ENCODE assay signal across 10 cellular contexts in genomic region chr2:239441261-239441701, GRCh38. TPM values are rescaled to one million over a fixed set of nuclear protein-coding genes. Genes with fewer than 3 reads are reported as not detected.
A peak's percentile ranks its signal among the peaks of the same experiment; 100 is the strongest.
DNase-seq lines count a peak whose midpoint lies in the region; ATAC-seq, FAIRE-seq and TF ChIP-seq lines count a peak whose summit lies in the region.
"Had no signal": no experiment of that assay in that cellular context is flagged by ENCODE, and none has a peak within 500 bp of the region (broad histone marks: within the 10 kb centered on the region; RNA-seq: fewer than 3 reads in every experiment).

No MANE protein-coding gene starts in this region.

- TF ChIP-seq CTCF in CD4-positive, alpha-beta T cell (IDR thresholded peaks at IDR 0.05) = no peak
- TF ChIP-seq CTCF in coronary artery (IDR thresholded peaks at IDR 0.05) (no peak), nephron progenitor cell (IDR thresholded peaks at IDR 0.05) (no peak)

- intact Hi-C loops in CD4-positive, alpha-beta T cell (cut with DNase I, micrococcal nuclease) = no loop called here

- no peaks in the 10 kb centered on the region for H3K9me3 ChIP-seq in CD4-positive, alpha-beta T cell (ENCODE audit: control insufficient read depth, low read length)
- H3K9me3 ChIP-seq in small intestine (ENCODE audit: control insufficient read depth, low read depth) = no peaks in the 10 kb centered on the region
- H3K9me3 ChIP-seq: breast epithelium had no signal

- peaks cover 19% of the 10 kb centered on the region for H3K4me1 Mint-ChIP-seq in CD4-positive, alpha-beta T cell (ENCODE audit: low read depth)
- H3K4me1 Mint-ChIP-seq in nephron progenitor cell = peaks cover 34% of the 10 kb centered on the region

- CTCF ChIA-PET in CD4-positive, alpha-beta T cell (lab: Charles Lee) = no interaction called here

- H3K4me1 ChIP-seq in small intestine (ENCODE audit: control insufficient read depth in 2 of 2, insufficient read depth in 1 of 2, low read depth in 1 of 2, low read length in 1 of 2) = no peaks in the 10 kb centered on the region

- H3K36me3 ChIP-seq in small intestine (ENCODE audit: control insufficient read depth in 2 of 2, insufficient read depth in 2 of 2, low read length in 2 of 2) = no peaks in the 10 kb centered on the region
- H3K36me3 ChIP-seq: breast epithelium had no signal

- peaks cover 43% of the 10 kb centered on the region for H3K27me3 Mint-ChIP-seq in CD4-positive, alpha-beta T cell
- peaks cover 20% of the 10 kb centered on the region for H3K27me3 Mint-ChIP-seq in nephron progenitor cell (ENCODE audit: low read depth, poor library complexity)

- POLR2A ChIA-PET in CD4-positive, alpha-beta T cell (lab: Charles Lee) = interaction anchor here (0.8 kb wide), 1 partner anchor 40 kb away, joined by 3 read pairs; the partner anchor contains the start of gene HDAC4

- no peak for FAIRE-seq in small intestine (lab: Jason Lieb, UNC)

- WGBS in small intestine, 3 donors = 29 to 63% (median 56%) methylated on average over 17 of the region's 17 CpGs

- H3K36me3 Mint-ChIP-seq in CD4-positive, alpha-beta T cell (ENCODE audit: low read depth) = no peaks in the 10 kb centered on the region
- no peaks in the 10 kb centered on the region for H3K36me3 Mint-ChIP-seq in nephron progenitor cell (ENCODE audit: low read depth)

- ATAC-seq in CD4-positive, alpha-beta T cell (ENCODE audit: poor library complexity) = peak; percentile 54
- ATAC-seq in GM19324 (IDR thresholded peaks at IDR 0.05; ENCODE audit: low FRiP score, unreplicated experiment) = no peak

- peaks cover 15% of the 10 kb centered on the region for H3K27me3 ChIP-seq in CD4-positive, alpha-beta T cell (ENCODE audit: control insufficient read depth, insufficient read depth, low read length)
- H3K27me3 ChIP-seq in small intestine (ENCODE audit: control insufficient read depth in 2 of 2, insufficient read depth in 2 of 2, low read length in 2 of 2) = peaks cover 0 to 9% of the 10 kb centered on the region in 2 donors

- H3K4me3 Mint-ChIP-seq in CD4-positive, alpha-beta T cell = peak overlapping the region; percentile 85
- peak overlapping the region; percentile 67 for H3K4me3 Mint-ChIP-seq in nephron progenitor cell

- H3K4me3 ChIP-seq in coronary artery (peak overlapping the region; percentile 54), small intestine (ENCODE audit: low read depth in 1 of 2, low read length in 2 of 2) (no peak overlapping the region)
- H3K4me3 ChIP-seq: breast epithelium had no signal

- no peaks in the 10 kb centered on the region for H3K9me3 Mint-ChIP-seq in CD4-positive, alpha-beta T cell
- H3K9me3 Mint-ChIP-seq in nephron progenitor cell = peaks cover 22% of the 10 kb centered on the region

- DNase-seq in CD4-positive, alpha-beta T cell = no peak
- peak; percentile 65 for DNase-seq in MV-4-11 (lab: John Stamatoyannopoulos, UW)
- DNase-seq in coronary artery (ENCODE audit: low spot score) = no peak
- DNase-seq in nephron progenitor cell = no peak
- no peak for DNase-seq in COLO668 (lab: John Stamatoyannopoulos, UW; ENCODE audit: unreplicated experiment)
- DNase-seq in small intestine = no peak
- no peak for DNase-seq in DMS114 treated with DMSO at 0.1 percent for 48 hours (lab: John Stamatoyannopoulos, UW; ENCODE audit: unreplicated experiment)
- DNase-seq: NCI-H82 had no signal

- no peak overlapping the region for H3K27ac ChIP-seq in CD4-positive, alpha-beta T cell (ENCODE audit: low read depth, low read length)
- H3K27ac ChIP-seq in coronary artery (no peak overlapping the region), small intestine (ENCODE audit: low read depth in 1 of 2, low read length in 1 of 2) (no peak overlapping the region)
- H3K27ac ChIP-seq: breast epithelium had no signal

- H3K27ac Mint-ChIP-seq in CD4-positive, alpha-beta T cell = no peak overlapping the region
- H3K27ac Mint-ChIP-seq in nephron progenitor cell = peak overlapping the region; percentile 96

RNA-seq across cellular contexts. Expression of gene HDAC4, which starts 40.5 kb away (rescaled TPM):
- 10 to 100 TPM; 45.3 to 49.2 TPM for total RNA-seq in CD4-positive, alpha-beta T cell
- 10 to 100 TPM in 1 of 3 donors, 1 to 10 TPM in 2; 3.1 to 11.3 (median 4.6) TPM for polyA plus RNA-seq in small intestine
